ENCODE assay signal across 31 cellular contexts in the genomic region with DNA sequence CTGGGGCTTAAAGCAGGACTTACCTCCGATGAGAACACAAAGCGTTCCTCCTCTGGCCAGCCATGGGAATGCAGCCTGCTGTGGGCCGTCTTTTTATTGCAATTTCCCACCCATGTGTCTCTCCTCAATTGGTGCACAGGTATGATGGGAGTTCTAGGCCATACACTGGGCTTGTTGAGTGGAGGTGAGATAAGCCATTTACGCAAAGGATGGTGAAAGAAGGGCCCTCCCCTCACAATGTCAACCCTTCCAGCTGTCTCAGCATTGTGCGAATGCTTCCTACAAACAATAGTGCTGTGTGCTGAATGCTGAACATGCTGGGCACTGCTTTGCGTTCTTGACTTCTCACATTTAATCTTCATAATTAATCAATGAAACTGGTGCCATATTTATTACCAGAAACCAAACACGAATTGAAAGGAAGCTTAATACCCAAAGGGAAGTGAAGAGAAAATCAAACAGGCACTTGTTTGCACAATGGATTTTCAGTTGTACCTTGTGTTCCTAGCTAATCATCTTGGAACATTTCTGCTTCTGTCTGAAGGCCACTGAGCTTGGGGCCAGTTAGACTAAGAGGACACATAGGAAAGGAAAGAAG. TPM values are rescaled to one million over a fixed set of nuclear protein-coding genes. Genes with fewer than 3 reads are reported as not detected.
DNase-seq lines count a peak whose midpoint lies in the region; ATAC-seq, FAIRE-seq and TF ChIP-seq lines count a peak whose summit lies in the region.
"Had no signal": no experiment of that assay in that cellular context is flagged by ENCODE, and none has a peak within 500 bp of the region (broad histone marks: within the 10 kb centered on the region; RNA-seq: fewer than 3 reads in every experiment).

TSS of gene GP2 (minus strand) at position 70 of the 598 bp plus-strand sequence. CDS start 1,082 bp downstream, outside the sequence.

- H3K27me3 ChIP-seq in endodermal cell (ENCODE audit: control insufficient read depth, insufficient read depth, low read length, poor library complexity, severe bottlenecking), result no peaks in the 10 kb centered on the region
- no peaks in the 10 kb centered on the region for H3K27me3 ChIP-seq in small intestine (ENCODE audit: control insufficient read depth in 2 of 2, insufficient read depth in 2 of 2, low read length in 2 of 2)
- H3K27me3 ChIP-seq: MG63, neutrophil had no signal

- H3K36me3 Mint-ChIP-seq in endodermal cell (ENCODE audit: low read depth) (no peaks in the 10 kb centered on the region), T-helper 17 cell (ENCODE audit: low read depth) (no peaks in the 10 kb centered on the region)
- H3K36me3 Mint-ChIP-seq: CD8-positive, alpha-beta T cell had no signal

- H3K4me1 Mint-ChIP-seq in endodermal cell, result peaks cover 31% of the 10 kb centered on the region
- H3K4me1 Mint-ChIP-seq in T-helper 17 cell, result no peaks in the 10 kb centered on the region

- no peak for FAIRE-seq in small intestine (lab: Jason Lieb, UNC)
- FAIRE-seq: endothelial cell of umbilical vein, H54 had no signal

- H3K9me3 Mint-ChIP-seq in endodermal cell, result no peaks in the 10 kb centered on the region
- H3K9me3 Mint-ChIP-seq: CD8-positive, alpha-beta T cell had no signal

- H3K4me3 ChIP-seq in endodermal cell (ENCODE audit: low read length) (no peak within 1 kb of the TSS), small intestine (ENCODE audit: low read depth in 1 of 2, low read length in 2 of 2) (no peak within 1 kb of the TSS)
- H3K4me3 ChIP-seq: dorsolateral prefrontal cortex, lung, MG63 had no signal

- no peak within 1 kb of the TSS for H3K27ac ChIP-seq in endodermal cell (ENCODE audit: low read depth, low read length)
- H3K27ac ChIP-seq in small intestine (ENCODE audit: low read depth in 1 of 2, low read length in 1 of 2), result peak within 1 kb of the TSS in 1 of 2 donors; percentile 2
- H3K27ac ChIP-seq: dorsolateral prefrontal cortex, neutrophil had no signal

- ATAC-seq in T-helper 17 cell (no peak), GM21529 (IDR thresholded peaks at IDR 0.05; ENCODE audit: unreplicated experiment) (no peak)
- ATAC-seq: CD8-positive, alpha-beta T cell had no signal

- no peak within 1 kb of the TSS for H3K4me3 Mint-ChIP-seq in endodermal cell
- H3K4me3 Mint-ChIP-seq in T-helper 17 cell, result no peak within 1 kb of the TSS
- H3K4me3 Mint-ChIP-seq: CD8-positive, alpha-beta T cell had no signal

- peak; percentile 17 for DNase-seq in NCI-H2029 (lab: John Stamatoyannopoulos, UW)
- DNase-seq in NCI-H2029 treated with DMSO at 0.1 percent for 48 hours (lab: John Stamatoyannopoulos, UW), result no peak
- peak; percentile 34 for DNase-seq in NCI-H69 (lab: John Stamatoyannopoulos, UW)
- peak; percentile 68 for DNase-seq in endodermal cell
- peak; percentile 29 for DNase-seq in small intestine
- DNase-seq in T-helper 17 cell, result no peak
- no peak for DNase-seq in SW480 (ENCODE audit: low spot score)
- DNase-seq: 8988T; activated CD4-positive, alpha-beta T cell treated with anti-CD3 and anti-CD28 coated beads for 1 hour; activated gamma-delta T cell treated with Interleukin-2 at 50 U/mL for 16 hours; AML-193; CD8-positive, alpha-beta T cell; cerebellar nuclear complex; DMS79; dorsolateral prefrontal cortex; KBM-7; kidney glomerular epithelial cell; MG63; NCI-H1417 treated with DMSO at 0.1 percent for 48 hours; NCI-H2171 treated with DMSO at 0.1 percent for 48 hours; OCI-M1; Right ventricle myocardium superior; SW 1271 had no signal

- 80 to 85% methylated on average over 5 to 7 of the region's 7 CpGs for WGBS in endodermal cell (ENCODE audit: insufficient coverage in 1 of 2, insufficient read length in 1 of 2), 2 experiments
- WGBS in small intestine, 3 donors, result 70 to 73% (median 72%) methylated on average over 7 of the region's 7 CpGs

- H3K4me1 ChIP-seq in endodermal cell (ENCODE audit: control insufficient read depth, insufficient read depth, low read length) (peaks cover 11% of the 10 kb centered on the region), small intestine (ENCODE audit: control insufficient read depth in 2 of 2, insufficient read depth in 1 of 2, low read depth in 1 of 2, low read length in 1 of 2) (no peaks in the 10 kb centered on the region)

- H3K9ac ChIP-seq in endodermal cell (ENCODE audit: extremely low read depth, low read length, poor library complexity, severe bottlenecking), result no peak within 1 kb of the TSS

- H3K27me3 Mint-ChIP-seq in endodermal cell (ENCODE audit: insufficient read depth), result peaks cover 8% of the 10 kb centered on the region
- H3K27me3 Mint-ChIP-seq in T-helper 17 cell, result peaks cover 3% of the 10 kb centered on the region

- H3K9me3 ChIP-seq in endodermal cell (ENCODE audit: control insufficient read depth, low read length), result no peaks in the 10 kb centered on the region
- H3K9me3 ChIP-seq in small intestine (ENCODE audit: control insufficient read depth, low read depth), result no peaks in the 10 kb centered on the region
- H3K9me3 ChIP-seq in T-helper 17 cell (ENCODE audit: control insufficient read depth, low read length, poor library complexity, severe bottlenecking), result no peaks in the 10 kb centered on the region
- H3K9me3 ChIP-seq: MG63, neutrophil had no signal

- H3K27ac Mint-ChIP-seq in endodermal cell (no peak within 1 kb of the TSS), T-helper 17 cell (no peak within 1 kb of the TSS)
- H3K27ac Mint-ChIP-seq: CD8-positive, alpha-beta T cell had no signal

- H3K36me3 ChIP-seq in endodermal cell (ENCODE audit: control insufficient read depth, insufficient read depth, low read length) (no peaks in the 10 kb centered on the region), small intestine (ENCODE audit: control insufficient read depth in 2 of 2, insufficient read depth in 2 of 2, low read length in 2 of 2) (no peaks in the 10 kb centered on the region)
- H3K36me3 ChIP-seq: MG63, neutrophil had no signal

- TF ChIP-seq CTCF in endodermal cell (conservative IDR thresholded peaks at IDR 0.05), result peak; percentile 60

RNA-seq across cellular contexts. Expression of gene GP2, which starts in this region (rescaled TPM):
- total RNA-seq in endodermal cell (not detected), T-helper 17 cell (not detected)
- polyA plus RNA-seq in endodermal cell (2013, experiment 1 of 2), result not detected
- polyA plus RNA-seq in endodermal cell (2013, experiment 2 of 2), result not detected
- 10 to 100 TPM in 2 of 3 donors, 1 to 10 TPM in 1; 8.4 to 34.4 (median 11.2) TPM for polyA plus RNA-seq in small intestine
- total RNA-seq: CD8-positive, alpha-beta T cell; dorsolateral prefrontal cortex; endothelial cell of umbilical vein; glomerular endothelial cell; pulmonary artery endothelial cell; Right ventricle myocardium superior; subcutaneous adipose tissue had no signal
- polyA plus RNA-seq: endothelial cell of umbilical vein had no signal

Comparison
In these comparisons a context has a peak if more than half of its experiments do, and no peak if none do; other contexts are left out.
1. DNase-seq: peak in NCI-H2029 (single experiment), NCI-H69 (single experiment) and small intestine (single experiment); none in NCI-H2029 treated with DMSO at 0.1 percent for 48 hours (single experiment), T-helper 17 cell (0 of 3) and SW480 (single experiment).
2. Peak in DNase-seq in endodermal cell; RNA of the gene not detected or under 1 TPM.